In the genomic region with DNA sequence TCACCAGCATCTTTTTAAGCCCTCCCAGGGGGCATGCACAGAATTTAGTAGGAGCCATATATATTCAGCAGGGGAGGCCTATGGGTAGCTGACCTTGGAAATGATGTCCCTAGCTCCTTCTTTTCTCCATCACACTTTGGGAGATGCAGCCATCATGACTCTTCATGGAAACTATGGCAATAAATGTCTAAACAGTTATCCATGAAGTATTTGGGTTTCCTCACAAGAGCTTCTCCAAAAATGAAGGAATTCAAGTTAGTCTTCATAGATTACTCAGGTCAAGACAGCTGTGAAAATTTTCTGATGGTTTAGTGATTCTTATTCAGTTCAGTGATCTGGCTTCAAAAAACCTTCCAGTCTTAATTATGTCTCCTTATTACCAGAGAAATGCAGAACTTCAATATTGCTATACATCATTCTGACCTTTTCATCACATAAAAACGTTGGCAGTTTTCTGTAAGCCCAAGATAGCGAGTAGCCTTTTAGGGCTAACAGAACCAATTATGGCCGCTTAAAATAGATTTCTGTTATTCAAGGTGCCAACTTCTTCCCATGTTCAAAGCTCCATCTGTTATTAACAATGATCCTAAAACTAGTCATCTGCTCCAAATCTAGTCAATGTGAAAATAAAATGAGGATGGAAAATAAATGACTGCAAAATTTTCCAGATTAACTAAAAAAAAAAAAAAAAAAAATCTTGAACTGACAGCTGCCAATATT, we compare ENCODE assay signal across 19 cellular contexts. TPM values are rescaled to one million over a fixed set of nuclear protein-coding genes. Genes with fewer than 3 reads are reported as not detected.
DNase-seq lines count a peak whose midpoint lies in the region; ATAC-seq and TF ChIP-seq lines count a peak whose summit lies in the region.
"Had no signal": no experiment of that assay in that cellular context is flagged by ENCODE, and none has a peak within 500 bp of the region (broad histone marks: within the 10 kb centered on the region; RNA-seq: fewer than 3 reads in every experiment).

No MANE protein-coding gene starts in this region.

- no CpG with 5 or more reads among the region's 3 CpGs for WGBS in IMR-90 (ENCODE audit: extremely low coverage in 2 of 2, insufficient read length in 1 of 2), 2 experiments

- peak overlapping the region; percentile 42; the same call in 1 of the 2 replicates for H4K5ac ChIP-seq in IMR-90 (ENCODE audit: low read depth, low read length)

- no peak overlapping the region for H3K9ac ChIP-seq in IMR-90 (ENCODE audit: low read depth, low read length)
- H3K9ac ChIP-seq: BLaER1 had no signal

- no peak for ATAC-seq in IMR-90 (ENCODE audit: low read depth)
- ATAC-seq: PC-3 had no signal

- CTCF ChIA-PET in IMR-90 (lab: Yijun Ruan, JAX) (interaction anchor here (0.6 kb wide), 1 partner anchor 46 kb away, joined by 3 read pairs; no protein-coding TSS in a partner anchor), A673 (lab: Charles Lee) (no interaction called here)

- intact Hi-C loops in IMR-90 (cut with micrococcal nuclease) (no loop called here), A673 (cut with micrococcal nuclease; ENCODE audit: unreplicated experiment) (no loop called here)

- dilution Hi-C loops in IMR-90 (cut with HindIII; ENCODE audit: low sequenced_read_pairs, unreplicated experiment) = no loop called here

- H3K9me1 ChIP-seq in IMR-90 (ENCODE audit: insufficient read depth, low read length) = peaks cover 16% of the 10 kb centered on the region; the same call in 1 of the 2 replicates

- no peak for TF ChIP-seq POLR2A in IMR-90 (IDR thresholded peaks at IDR 0.05; ENCODE audit: low read depth, low read length)

- no peaks in the 10 kb centered on the region for H3K27me3 ChIP-seq in IMR-90 (ENCODE audit: control insufficient read depth, insufficient read depth, low read length)
- H3K27me3 ChIP-seq in A673 (replicated peaks; ENCODE audit: insufficient read depth, low read depth, low read length, poor library complexity) = no peaks in the 10 kb centered on the region
- H3K27me3 ChIP-seq: BLaER1 had no signal

- H2AK9ac ChIP-seq in IMR-90 (replicated peaks; ENCODE audit: low read depth, low read length, poor library complexity) = no peak overlapping the region

- no TSS peak for BruUV-seq in IMR-90 (replicated peaks; lab: Mats Ljungman, UMichigan)
- BruUV-seq in A673 (replicated peaks; lab: Mats Ljungman, UMichigan) = no TSS peak

- H2BK20ac ChIP-seq in IMR-90 (ENCODE audit: low read depth, low read length) = peak overlapping the region; percentile 45

- peak overlapping the region; percentile 68 for H4K91ac ChIP-seq in IMR-90 (ENCODE audit: insufficient read depth, low read depth, low read length)

- H3K4me2 ChIP-seq in IMR-90 (ENCODE audit: low read depth, low read length) = no peak overlapping the region
- H3K4me2 ChIP-seq: BLaER1 had no signal

- H3K36me3 ChIP-seq in IMR-90 (ENCODE audit: control insufficient read depth, insufficient read depth, low read length) (no peaks in the 10 kb centered on the region), A673 (ENCODE audit: insufficient read depth, low read length, poor library complexity, severe bottlenecking) (no peaks in the 10 kb centered on the region)
- H3K36me3 ChIP-seq: BLaER1 had no signal

- no peak overlapping the region for H3K23ac ChIP-seq in IMR-90 (ENCODE audit: low read depth, low read length)

- peaks cover 3 to 10% of the 10 kb centered on the region in 2 experiments; a peak in 3 of 4 replicates for H3K79me1 ChIP-seq in IMR-90 (ENCODE audit: low read depth in 1 of 2, low read length in 2 of 2)

- H3K9me3 ChIP-seq in IMR-90 (ENCODE audit: control insufficient read depth, insufficient read depth, low read length) (no peaks in the 10 kb centered on the region), A673 (ENCODE audit: low read depth, low read length, poor library complexity, severe bottlenecking) (no peaks in the 10 kb centered on the region)
- H3K9me3 ChIP-seq: BLaER1 had no signal

- H3K56ac ChIP-seq in IMR-90 (ENCODE audit: extremely low read depth, insufficient read depth, low read length) = no peak overlapping the region; the same call in 1 of the 2 replicates

- H2AK5ac ChIP-seq in IMR-90 (ENCODE audit: low read depth, low read length) = peak overlapping the region; percentile 38; the same call in 1 of the 2 replicates

- POLR2A ChIA-PET in IMR-90 (lab: Charles Lee; ENCODE audit: unreplicated experiment) (interaction anchor here (1.2 kb wide), 1 partner anchor 65 kb away, joined by 3 read pairs; no protein-coding TSS in a partner anchor), A673 (lab: Charles Lee; ENCODE audit: low non-redundant PET) (no interaction called here)

- H2BK5ac ChIP-seq in IMR-90 (ENCODE audit: low read depth, low read length, poor library complexity, severe bottlenecking) = peak overlapping the region; percentile 1

- H2BK120ac ChIP-seq in IMR-90 (ENCODE audit: low read depth, low read length) = peak overlapping the region; percentile 21; the same call in 1 of the 2 replicates

- peak overlapping the region; percentile 56 for H3K18ac ChIP-seq in IMR-90 (ENCODE audit: low read depth, low read length)

- peak overlapping the region; percentile 55; the same call in 2 of the 3 replicates for H2BK15ac ChIP-seq in IMR-90 (ENCODE audit: low read depth, low read length)

- TF ChIP-seq RAD21 in IMR-90 (IDR thresholded peaks at IDR 0.05; ENCODE audit: low read length) = no peak

- no peaks in the 10 kb centered on the region for H4K20me1 ChIP-seq in IMR-90 (ENCODE audit: insufficient read depth, low read length)
- H4K20me1 ChIP-seq: BLaER1 had no signal

- H4K8ac ChIP-seq in IMR-90 (ENCODE audit: low read depth in 2 of 2, low read length in 2 of 2) = peak overlapping the region; percentile 13 to 47; a peak in 3 of 4 replicates

- DNase-seq in NOMO-1 treated with DMSO at 0.1 percent for 48 hours (lab: John Stamatoyannopoulos, UW; ENCODE audit: unreplicated experiment) = peak; percentile 2
- no peak for DNase-seq in NOMO-1 treated with dmso at 0.1 percent for 144 hours (lab: John Stamatoyannopoulos, UW; ENCODE audit: unreplicated experiment)
- no peak for DNase-seq in IMR-90
- DNase-seq in cerebellar cortex (ENCODE audit: low spot score) = peak; percentile 56
- no peak for DNase-seq in activated naive CD4-positive, alpha-beta T cell (lab: John Stamatoyannopoulos, UW)
- DNase-seq in kidney glomerular epithelial cell (lab: John Stamatoyannopoulos, UW) = no peak
- no peak for DNase-seq in A673 (ENCODE audit: low spot score)
- no peak for DNase-seq in stimulated activated CD4-positive, alpha-beta T cell treated with anti-CD3 and anti-CD28 coated beads, Interleukin-4, amount 100 ng/mL, for 24 hours
- DNase-seq: Calu3; CD4-positive, alpha-beta memory T cell; EL; NCI-H1105 treated with DMSO at 0.1 percent for 48 hours; NCI-H187; NCI-H2107; NCI-H510A treated with DMSO at 0.1 percent for 48 hours; NCI-H774; PC-3 had no signal

- H3K4me1 ChIP-seq in IMR-90 (ENCODE audit: control insufficient read depth, insufficient read depth, low read length) (peaks cover 17% of the 10 kb centered on the region), A673 (ENCODE audit: insufficient read depth, low read length, poor library complexity, severe bottlenecking) (peaks cover 14% of the 10 kb centered on the region)

- H3K14ac ChIP-seq in IMR-90 (replicated peaks; ENCODE audit: low read depth, low read length) = no peak overlapping the region

- no peak overlapping the region for H2AFZ ChIP-seq in IMR-90 (replicated peaks; ENCODE audit: low read length, poor library complexity)

- TF ChIP-seq CTCF in IMR-90 (conservative IDR thresholded peaks at IDR 0.05; ENCODE audit: low read depth, low read length) (no peak), A673 (conservative IDR thresholded peaks at IDR 0.05; ENCODE audit: low read depth, low read length) (no peak)

- in situ Hi-C loops in IMR-90 (cut with MboI; ENCODE audit: low sequenced_read_pairs) = no loop called here

- no peak overlapping the region for H3K27ac ChIP-seq in IMR-90 (ENCODE audit: insufficient read depth, low read length)
- H3K27ac ChIP-seq in A673 (ENCODE audit: low read depth, low read length, poor library complexity, severe bottlenecking) = no peak overlapping the region
- H3K27ac ChIP-seq: 22Rv1, BLaER1 had no signal

- H3K4ac ChIP-seq in IMR-90 (ENCODE audit: low read depth, low read length) = peak overlapping the region; percentile 72; the same call in 1 of the 2 replicates

- H3K4me3 ChIP-seq in IMR-90 (ENCODE audit: insufficient read depth, low read depth, low read length) (no peak overlapping the region), A673 (ENCODE audit: low read depth, low read length, poor library complexity, severe bottlenecking) (no peak overlapping the region)
- H3K4me3 ChIP-seq: BLaER1 had no signal

TF ChIP-seq in IMR-90, 13 proteins besides CTCF, POLR2A, EP300 and RAD21 (continues in another document):
- TF ChIP-seq RCOR1 (IDR thresholded peaks at IDR 0.05; ENCODE audit: insufficient replicate concordance, low read length) = no peak
- no peak for TF ChIP-seq SMC3 (IDR thresholded peaks at IDR 0.05; ENCODE audit: low read depth, low read length)
- TF ChIP-seq, protein P1, sequence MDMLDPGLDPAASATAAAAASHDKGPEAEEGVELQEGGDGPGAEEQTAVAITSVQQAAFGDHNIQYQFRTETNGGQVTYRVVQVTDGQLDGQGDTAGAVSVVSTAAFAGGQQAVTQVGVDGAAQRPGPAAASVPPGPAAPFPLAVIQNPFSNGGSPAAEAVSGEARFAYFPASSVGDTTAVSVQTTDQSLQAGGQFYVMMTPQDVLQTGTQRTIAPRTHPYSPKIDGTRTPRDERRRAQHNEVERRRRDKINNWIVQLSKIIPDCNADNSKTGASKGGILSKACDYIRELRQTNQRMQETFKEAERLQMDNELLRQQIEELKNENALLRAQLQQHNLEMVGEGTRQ (IDR thresholded peaks at IDR 0.05; ENCODE audit: low read depth, low read length) = no peak
- TF ChIP-seq CEBPB (IDR thresholded peaks at IDR 0.05; ENCODE audit: low read depth, low read length) = no peak
- TF ChIP-seq MXI1 (IDR thresholded peaks at IDR 0.05; ENCODE audit: borderline replicate concordance, low read depth, low read length) = no peak
- no peak for TF ChIP-seq MAFK (IDR thresholded peaks at IDR 0.05; ENCODE audit: low read depth, low read length)
- TF ChIP-seq NFE2L2 (IDR thresholded peaks at IDR 0.05; ENCODE audit: low read depth, low read length) = no peak
- no peak for TF ChIP-seq BHLHE40 (IDR thresholded peaks at IDR 0.05; ENCODE audit: low read depth, low read length)

RNA-seq across cellular contexts. Expression of gene TMEM156, which starts 52.5 kb away (rescaled TPM):
- total RNA-seq in IMR-90 (2012; rRNA removed) (0.54 and 0.83 TPM in 2 replicates), A673 (2021) (not detected in 2 replicates)
- polyA plus RNA-seq in IMR-90 (2012; rRNA removed) = 0.53 and 0.82 TPM in 2 replicates
- 0.07 and 0.15 TPM in 2 replicates for polyA plus RNA-seq in IMR-90 (2012; cell fraction: cytosol; rRNA removed)
- polyA plus RNA-seq in IMR-90 (2012; cell fraction: nucleus; rRNA removed; ENCODE audit: low replicate concordance) = 0.03 and 0.30 TPM in 2 replicates

Comparison
In these comparisons a context has a peak if more than half of its experiments do, and no peak if none do; other contexts are left out.
1. DNase-seq: peak in NOMO-1 treated with DMSO at 0.1 percent for 48 hours (single experiment) and cerebellar cortex (single experiment); none in NOMO-1 treated with dmso at 0.1 percent for 144 hours (single experiment), IMR-90 (single experiment), activated naive CD4-positive, alpha-beta T cell (0 of 4), kidney glomerular epithelial cell (single experiment), A673 (single experiment) and stimulated activated CD4-positive, alpha-beta T cell treated with anti-CD3 and anti-CD28 coated beads, Interleukin-4, amount 100 ng/mL, for 24 hours (single experiment).